34 cellular contexts compared by ENCODE assay signal in the genomic region with DNA sequence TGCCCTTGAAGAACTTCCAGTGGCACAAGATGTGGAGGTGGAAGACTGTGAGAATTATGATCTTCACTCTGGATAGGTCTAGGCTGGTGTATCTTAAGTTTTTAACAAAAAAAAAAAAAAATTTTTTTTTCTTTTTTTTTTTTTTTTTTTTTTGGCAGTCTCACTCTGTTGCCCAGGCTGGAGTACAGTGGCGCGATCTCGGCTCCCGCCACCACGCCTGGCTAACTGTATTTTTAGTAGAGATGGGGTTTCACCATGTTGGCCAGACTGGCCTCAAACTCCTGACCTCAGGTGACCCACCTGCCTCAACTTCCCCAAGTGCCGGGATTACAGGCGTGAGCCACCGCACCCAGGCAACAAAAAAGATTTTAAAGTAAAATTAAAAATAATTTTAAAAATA.
"Had no signal": no experiment of that assay in that cellular context is flagged by ENCODE, and none has a peak within 500 bp of the region (broad histone marks: within the 10 kb centered on the region; RNA-seq: fewer than 3 reads in every experiment).

No MANE protein-coding gene starts in this region.

- H3K9me3 ChIP-seq: MG63 had no signal

- DNase-seq: Karpas-422, Kasumi-1, MG63, MM.1S, MV-4-11, NCI-H1048, NCI-H1092, NCI-H1092 treated with DMSO at 0.1 percent for 48 hours, NCI-H1105, NCI-H1105 treated with DMSO at 0.1 percent for 48 hours, NCI-H1417, NCI-H1417 treated with DMSO at 0.1 percent for 48 hours, NCI-H1436, NCI-H1436 treated with DMSO at 0.1 percent for 48 hours, NCI-H146, NCI-H1694, NCI-H1694 treated with DMSO at 0.1 percent for 48 hours, NCI-H187, NCI-H187 treated with DMSO at 0.1 percent for 48 hours, NCI-H1930, NCI-H2029, NCI-H2029 treated with DMSO at 0.1 percent for 48 hours, NCI-H2081, NCI-H2081 treated with DMSO at 0.1 percent for 48 hours, NCI-H2107, NCI-H2171, NCI-H2171 treated with DMSO at 0.1 percent for 48 hours, NCI-H2227 treated with DMSO at 0.1 percent for 48 hours, NCI-H226, NCI-H345, NCI-H446, NCI-H446 treated with DMSO at 0.1 percent for 48 hours, NCI-H510A, NCI-H510A treated with DMSO at 0.1 percent for 48 hours had no signal

- H3K27me3 ChIP-seq: MG63 had no signal

- H3K4me3 ChIP-seq: MG63 had no signal
